8 cellular contexts compared by ENCODE assay signal in the genomic region with DNA sequence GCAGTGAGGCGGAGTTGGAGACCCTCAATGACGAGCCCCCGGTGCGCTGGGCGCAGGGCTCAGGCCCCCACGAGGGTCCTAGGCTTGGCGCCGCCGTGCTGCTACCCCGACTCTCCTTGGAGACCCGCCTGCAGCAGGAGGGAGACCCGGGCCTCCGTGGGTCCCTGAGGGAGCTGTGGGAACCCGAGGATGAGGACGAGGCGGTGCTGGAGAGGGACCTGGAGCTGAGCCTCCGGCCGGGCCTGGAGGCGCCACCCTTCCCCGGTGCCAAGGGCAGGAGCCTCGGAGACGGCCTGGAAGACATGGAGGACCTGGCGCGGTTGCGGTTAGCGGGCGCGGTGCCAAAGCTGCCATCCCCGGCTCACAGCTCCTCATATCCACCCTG. TPM values are rescaled to one million over a fixed set of nuclear protein-coding genes. Genes with fewer than 3 reads are reported as not detected.
DNase-seq lines count a peak whose midpoint lies in the region; ATAC-seq, FAIRE-seq and TF ChIP-seq lines count a peak whose summit lies in the region.

No MANE protein-coding gene starts in this region.

- H3K4me3 Mint-ChIP-seq in activated T-helper 17 cell treated with anti-CD3 and anti-CD28 coated beads, Interleukin-2, amount 50 U/mL, for 72 hours = peak overlapping the region; percentile 61

- TF ChIP-seq EP300 in SK-N-SH (IDR thresholded peaks at IDR 0.05; ENCODE audit: borderline replicate concordance in 1 of 2, low read depth in 1 of 2, low read length in 1 of 2) = no peak

- H3K27ac Mint-ChIP-seq in activated T-helper 17 cell treated with anti-CD3 and anti-CD28 coated beads, Interleukin-2, amount 50 U/mL, for 72 hours = no peak overlapping the region

- intact Hi-C loops in kidney (cut with DNase I) = no loop called here

- H3K4me1 ChIP-seq in SK-N-SH (ENCODE audit: control insufficient read depth in 1 of 2, insufficient read depth in 2 of 2, low read depth in 1 of 2, low read length in 1 of 2) (peaks cover 0 to 16% of the 10 kb centered on the region in 2 experiments; a peak in 1 of 4 replicates), kidney (ENCODE audit: control insufficient read depth in 1 of 2, insufficient read depth in 1 of 2, low read depth in 1 of 2, low read length in 2 of 2) (peaks cover 3 to 9% of the 10 kb centered on the region in 2 donors), thoracic aorta (ENCODE audit: control insufficient read depth in 1 of 2, low read depth in 2 of 2) (peaks cover 0 to 22% of the 10 kb centered on the region in 2 donors)

- peak overlapping the region; percentile 83; the same call in 1 of the 2 replicates for H2AFZ ChIP-seq in SK-N-SH (ENCODE audit: low read depth)

- no peak for DNase-seq in SK-N-SH
- peak; percentile 85 for DNase-seq in kidney
- no peak for DNase-seq in thoracic aorta (ENCODE audit: low spot score)
- no peak for DNase-seq in AML-193 (lab: John Stamatoyannopoulos, UW)
- DNase-seq in GM19240 (ENCODE audit: insufficient read length, low spot score) = no peak
- DNase-seq in activated naive CD4-positive, alpha-beta T cell treated with Interleukin-2 at 50 U/mL for 16 hours = no peak

- no peak overlapping the region for H3K9ac ChIP-seq in SK-N-SH
- H3K9ac ChIP-seq in kidney (ENCODE audit: low read length in 2 of 2) = no peak overlapping the region

- TF ChIP-seq CTCF in SK-N-SH (IDR thresholded peaks at IDR 0.05) (no peak), kidney (IDR thresholded peaks at IDR 0.05; ENCODE audit: borderline replicate concordance, extremely low read depth, insufficient read depth) (no peak), thoracic aorta (IDR thresholded peaks at IDR 0.05) (no peak)

- no peak for FAIRE-seq in kidney (lab: Jason Lieb, UNC)

- no peaks in the 10 kb centered on the region for H3K9me2 ChIP-seq in SK-N-SH

- H3K27me3 ChIP-seq in SK-N-SH (ENCODE audit: insufficient read depth) (no peaks in the 10 kb centered on the region), thoracic aorta (replicated peaks; ENCODE audit: insufficient read depth) (no peaks in the 10 kb centered on the region)

- H3K4me1 Mint-ChIP-seq in activated T-helper 17 cell treated with anti-CD3 and anti-CD28 coated beads, Interleukin-2, amount 50 U/mL, for 72 hours = no peaks in the 10 kb centered on the region

- no peaks in the 10 kb centered on the region for H3K36me3 Mint-ChIP-seq in activated T-helper 17 cell treated with anti-CD3 and anti-CD28 coated beads, Interleukin-2, amount 50 U/mL, for 72 hours (ENCODE audit: low read depth)

- WGBS in SK-N-SH (ENCODE audit: low lambda C conversion rate) = 85% methylated on average over 28 of the region's 29 CpGs

- no peak for ATAC-seq in SK-N-SH treated with all-trans-retinoic acid at 6 μM for 48 hours
- ATAC-seq in activated T-helper 17 cell treated with anti-CD3 and anti-CD28 coated beads, Interleukin-2, amount 50 U/mL, for 72 hours (replicated peaks) = no peak
- no peak for ATAC-seq in thoracic aorta (ENCODE audit: insufficient number of reproducible peaks, low FRiP score, low read depth)

- TF ChIP-seq RAD21 in SK-N-SH (IDR thresholded peaks at IDR 0.05; ENCODE audit: low read length) = no peak

- peak overlapping the region; percentile 93 for H3K4me2 ChIP-seq in SK-N-SH

- POLR2A ChIA-PET in SK-N-SH (lab: Yijun Ruan, JAX) = interaction anchor here (0.7 to 2.6 kb wide), 4 partner anchors 19 to 134 kb away, joined by 3 to 6 read pairs (median 3); a partner anchor contains a TSS

- CTCF ChIA-PET in SK-N-SH (lab: Yijun Ruan, JAX) = interaction anchor here (0.6 to 4.3 kb wide), 20 partner anchors 12 to 175 kb away, joined by 3 to 41 read pairs (median 4); a partner anchor contains a TSS

- H3F3A ChIP-seq in SK-N-SH (replicated peaks; ENCODE audit: insufficient read depth) = no peaks in the 10 kb centered on the region

- no peaks in the 10 kb centered on the region for H3K9me3 Mint-ChIP-seq in activated T-helper 17 cell treated with anti-CD3 and anti-CD28 coated beads, Interleukin-2, amount 50 U/mL, for 72 hours

- H3K36me3 ChIP-seq in SK-N-SH (replicated peaks in 1 of 2; ENCODE audit: control insufficient read depth in 1 of 2, insufficient read depth in 2 of 2, low read length in 1 of 2) (no peaks in the 10 kb centered on the region), kidney (ENCODE audit: control insufficient read depth in 1 of 2, insufficient read depth in 2 of 2, low read length in 2 of 2) (peaks cover 0 to 8% of the 10 kb centered on the region in 2 donors), thoracic aorta (no peaks in the 10 kb centered on the region)

- H3K4me3 ChIP-seq in SK-N-SH (ENCODE audit: low read depth in 2 of 2, low read length in 1 of 2) (peak overlapping the region; percentile 62 to 64; a peak in 3 of 4 replicates), kidney (ENCODE audit: low read length in 2 of 2) (peak overlapping the region in 1 of 2 donors; percentile 56), thoracic aorta (peak overlapping the region; percentile 85)

- no peaks in the 10 kb centered on the region for H4K20me1 ChIP-seq in SK-N-SH (ENCODE audit: insufficient read depth)

- peak overlapping the region in 1 of 2 experiments; percentile 53; a peak in 1 of 4 replicates for H3K27ac ChIP-seq in SK-N-SH (ENCODE audit: low read depth in 2 of 2, low read length in 1 of 2)
- H3K27ac ChIP-seq in kidney (ENCODE audit: low read depth in 2 of 2, low read length in 2 of 2) = no peak overlapping the region
- peak overlapping the region in 1 of 2 donors; percentile 76 for H3K27ac ChIP-seq in thoracic aorta

- H3K79me2 ChIP-seq in SK-N-SH (ENCODE audit: insufficient read depth) = no peaks in the 10 kb centered on the region

- H3K27me3 Mint-ChIP-seq in activated T-helper 17 cell treated with anti-CD3 and anti-CD28 coated beads, Interleukin-2, amount 50 U/mL, for 72 hours = no peaks in the 10 kb centered on the region

- H3K9me3 ChIP-seq in SK-N-SH = no peaks in the 10 kb centered on the region
- no peaks in the 10 kb centered on the region for H3K9me3 ChIP-seq in kidney (ENCODE audit: control insufficient read depth in 1 of 2, low read length in 2 of 2)
- H3K9me3 ChIP-seq in thoracic aorta = no peaks in the 10 kb centered on the region

TF ChIP-seq in SK-N-SH, 30 proteins besides CTCF, POLR2A, EP300 and RAD21:
- TF ChIP-seq RCOR1 (IDR thresholded peaks at IDR 0.05; ENCODE audit: low read length) (no peak), SMC3 (IDR thresholded peaks at IDR 0.05; ENCODE audit: low read depth, low read length) (no peak)
- TF ChIP-seq, protein P1, sequence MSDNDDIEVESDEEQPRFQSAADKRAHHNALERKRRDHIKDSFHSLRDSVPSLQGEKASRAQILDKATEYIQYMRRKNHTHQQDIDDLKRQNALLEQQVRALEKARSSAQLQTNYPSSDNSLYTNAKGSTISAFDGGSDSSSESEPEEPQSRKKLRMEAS (IDR thresholded peaks at IDR 0.05; ENCODE audit: low read depth) = no peak

TF ChIP-seq in SK-N-SH treated with all-trans-retinoic acid at 6 μM for 48 hours, 23 proteins besides CTCF, POLR2A, EP300 and RAD21 (continues in another document):
- TF ChIP-seq, protein P2, sequence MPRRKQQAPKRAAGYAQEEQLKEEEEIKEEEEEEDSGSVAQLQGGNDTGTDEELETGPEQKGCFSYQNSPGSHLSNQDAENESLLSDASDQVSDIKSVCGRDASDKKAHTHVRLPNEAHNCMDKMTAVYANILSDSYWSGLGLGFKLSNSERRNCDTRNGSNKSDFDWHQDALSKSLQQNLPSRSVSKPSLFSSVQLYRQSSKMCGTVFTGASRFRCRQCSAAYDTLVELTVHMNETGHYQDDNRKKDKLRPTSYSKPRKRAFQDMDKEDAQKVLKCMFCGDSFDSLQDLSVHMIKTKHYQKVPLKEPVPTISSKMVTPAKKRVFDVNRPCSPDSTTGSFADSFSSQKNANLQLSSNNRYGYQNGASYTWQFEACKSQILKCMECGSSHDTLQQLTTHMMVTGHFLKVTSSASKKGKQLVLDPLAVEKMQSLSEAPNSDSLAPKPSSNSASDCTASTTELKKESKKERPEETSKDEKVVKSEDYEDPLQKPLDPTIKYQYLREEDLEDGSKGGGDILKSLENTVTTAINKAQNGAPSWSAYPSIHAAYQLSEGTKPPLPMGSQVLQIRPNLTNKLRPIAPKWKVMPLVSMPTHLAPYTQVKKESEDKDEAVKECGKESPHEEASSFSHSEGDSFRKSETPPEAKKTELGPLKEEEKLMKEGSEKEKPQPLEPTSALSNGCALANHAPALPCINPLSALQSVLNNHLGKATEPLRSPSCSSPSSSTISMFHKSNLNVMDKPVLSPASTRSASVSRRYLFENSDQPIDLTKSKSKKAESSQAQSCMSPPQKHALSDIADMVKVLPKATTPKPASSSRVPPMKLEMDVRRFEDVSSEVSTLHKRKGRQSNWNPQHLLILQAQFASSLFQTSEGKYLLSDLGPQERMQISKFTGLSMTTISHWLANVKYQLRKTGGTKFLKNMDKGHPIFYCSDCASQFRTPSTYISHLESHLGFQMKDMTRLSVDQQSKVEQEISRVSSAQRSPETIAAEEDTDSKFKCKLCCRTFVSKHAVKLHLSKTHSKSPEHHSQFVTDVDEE (CRISPR knock-in tag; IDR thresholded peaks at IDR 0.05) = no peak
- TF ChIP-seq ISL1 (CRISPR knock-in tag; IDR thresholded peaks at IDR 0.05) = no peak
- no peak for TF ChIP-seq ZFP30 (CRISPR knock-in tag; IDR thresholded peaks at IDR 0.05)
- TF ChIP-seq ARNTL (CRISPR knock-in tag; IDR thresholded peaks at IDR 0.05; ENCODE audit: borderline replicate concordance, low read depth) = no peak
- TF ChIP-seq ZNF8 (CRISPR knock-in tag; IDR thresholded peaks at IDR 0.05) = no peak

RNA-seq across cellular contexts. Expression of a gene that starts 2.3 kb away (rescaled TPM):
- polyA plus RNA-seq in SK-N-SH (2012; rRNA removed) (9.7 and 10.3 TPM in 2 replicates), kidney (ENCODE audit: insufficient read depth, low read depth, low replicate concordance) (139 TPM)
- polyA plus RNA-seq in SK-N-SH (2012; cell fraction: cytosol; rRNA removed) = 1.2 and 2.0 TPM in 2 replicates
- polyA plus RNA-seq in SK-N-SH (2012; cell fraction: nucleus; rRNA removed) = 82.9 and 131 TPM in 2 replicates
- total RNA-seq in activated T-helper 17 cell treated with anti-CD3 and anti-CD28 coated beads, Interleukin-2, amount 50 U/mL, for 72 hours = 10 to 100 TPM; 10.2 to 44.5 TPM
- total RNA-seq in kidney (286 TPM), thoracic aorta (100 to 1,000 TPM; 103 to 151 TPM)

RNA-seq across cellular contexts. Expression of a gene that starts 43.3 kb away (rescaled TPM):
- polyA plus RNA-seq in SK-N-SH (2012; rRNA removed) (0.02 TPM in 1 of 2 replicates, not detected in the other), kidney (ENCODE audit: insufficient read depth, low read depth, low replicate concordance) (63.0 TPM)
- not detected in 2 replicates for polyA plus RNA-seq in SK-N-SH (2012; cell fraction: cytosol; rRNA removed)
- polyA plus RNA-seq in SK-N-SH (2012; cell fraction: nucleus; rRNA removed) = 0.14 and 0.39 TPM in 2 replicates
- under 1 TPM in 1 of 2 donors, not detected in 1; 0.21 TPM for total RNA-seq in activated T-helper 17 cell treated with anti-CD3 and anti-CD28 coated beads, Interleukin-2, amount 50 U/mL, for 72 hours
- total RNA-seq in kidney (8.0 TPM), thoracic aorta (under 1 TPM; 0.27 to 0.28 TPM)
